In the genomic region with DNA sequence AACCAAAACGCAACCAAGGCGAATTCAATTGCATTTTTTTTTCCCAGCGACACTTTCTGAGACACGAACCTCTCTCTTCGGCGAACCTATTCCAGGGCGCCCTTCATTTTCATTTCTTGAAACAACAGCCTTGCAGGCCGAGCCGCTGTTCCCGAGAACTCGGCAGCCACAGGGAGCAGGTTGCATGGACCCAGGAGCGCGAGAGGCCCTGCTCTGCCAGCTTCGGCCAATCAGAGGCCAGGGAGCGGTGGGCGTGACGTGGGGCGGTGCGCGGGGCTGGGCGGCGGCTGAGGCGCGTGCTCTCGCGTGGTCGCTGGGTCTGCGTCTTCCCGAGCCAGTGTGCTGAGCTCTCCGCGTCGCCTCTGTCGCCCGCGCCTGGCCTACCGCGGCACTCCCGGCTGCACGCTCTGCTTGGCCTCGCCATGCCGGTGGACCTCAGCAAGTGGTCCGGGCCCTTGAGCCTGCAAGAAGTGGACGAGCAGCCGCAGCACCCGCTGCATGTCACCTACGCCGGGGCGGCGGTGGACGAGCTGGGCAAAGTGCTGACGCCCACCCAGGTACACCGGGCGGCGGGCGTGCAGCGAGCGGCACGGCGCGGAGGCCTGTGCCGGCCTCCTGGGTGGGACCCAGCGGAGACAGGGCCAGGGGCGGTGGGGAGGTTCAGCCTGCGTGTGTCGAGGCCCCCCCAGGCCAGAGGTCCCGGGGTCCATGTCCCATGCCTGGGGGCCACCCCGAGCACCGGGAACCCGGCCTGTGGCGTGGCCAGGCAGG, we compare ENCODE assay signal across 1 cellular context.
A peak's percentile ranks its signal among the peaks of the same experiment; 100 is the strongest.
TF ChIP-seq lines count a peak whose summit lies in the region.

A gene (plus strand): TSS at position 337 of the 771 bp plus-strand sequence. CDS start 86 bp downstream, at position 423.

TF ChIP-seq in GM12878, 131 proteins besides CTCF, POLR2A, EP300 and RAD21 (continued from another document and continues in another):
- TF ChIP-seq, protein P1, sequence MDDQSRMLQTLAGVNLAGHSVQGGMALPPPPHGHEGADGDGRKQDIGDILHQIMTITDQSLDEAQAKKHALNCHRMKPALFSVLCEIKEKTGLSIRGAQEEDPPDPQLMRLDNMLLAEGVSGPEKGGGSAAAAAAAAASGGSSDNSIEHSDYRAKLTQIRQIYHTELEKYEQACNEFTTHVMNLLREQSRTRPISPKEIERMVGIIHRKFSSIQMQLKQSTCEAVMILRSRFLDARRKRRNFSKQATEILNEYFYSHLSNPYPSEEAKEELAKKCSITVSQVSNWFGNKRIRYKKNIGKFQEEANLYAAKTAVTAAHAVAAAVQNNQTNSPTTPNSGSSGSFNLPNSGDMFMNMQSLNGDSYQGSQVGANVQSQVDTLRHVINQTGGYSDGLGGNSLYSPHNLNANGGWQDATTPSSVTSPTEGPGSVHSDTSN (IDR thresholded peaks at IDR 0.05; ENCODE audit: insufficient replicate concordance, low read depth, low read length): no peak
- peak; percentile 97 for TF ChIP-seq CHD2 (IDR thresholded peaks at IDR 0.05; ENCODE audit: borderline replicate concordance, low read depth, low read length)
- no peak for TF ChIP-seq SREBF1 (IDR thresholded peaks at IDR 0.05; ENCODE audit: low read length)
- no peak for TF ChIP-seq IRF4 (IDR thresholded peaks at IDR 0.05; ENCODE audit: low read depth, low read length)
- TF ChIP-seq MYB (IDR thresholded peaks at IDR 0.05; ENCODE audit: borderline replicate concordance, low read depth, low read length): no peak
- no peak for TF ChIP-seq ZNF24 (IDR thresholded peaks at IDR 0.05)
- TF ChIP-seq, protein P2, sequence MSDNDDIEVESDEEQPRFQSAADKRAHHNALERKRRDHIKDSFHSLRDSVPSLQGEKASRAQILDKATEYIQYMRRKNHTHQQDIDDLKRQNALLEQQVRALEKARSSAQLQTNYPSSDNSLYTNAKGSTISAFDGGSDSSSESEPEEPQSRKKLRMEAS (IDR thresholded peaks at IDR 0.05; ENCODE audit: low read depth, low read length): peak; percentile 91
- TF ChIP-seq BHLHE40 (IDR thresholded peaks at IDR 0.05; ENCODE audit: borderline replicate concordance in 1 of 2, low read depth in 2 of 2, low read length in 1 of 2): peak; percentile 67 to 90; a peak in 3 of 4 replicates
- peak; percentile 95 for TF ChIP-seq POLR2AphosphoS5 (IDR thresholded peaks at IDR 0.05; ENCODE audit: low read length)
- TF ChIP-seq GATAD2B (conservative IDR thresholded peaks at IDR 0.05; ENCODE audit: low read depth): peak; percentile 66
- TF ChIP-seq EED (IDR thresholded peaks at IDR 0.05; ENCODE audit: low read depth): no peak
- TF ChIP-seq ZNF274 (IDR thresholded peaks at IDR 0.05; ENCODE audit: insufficient read depth, insufficient read length): no peak
- TF ChIP-seq TCF3 (IDR thresholded peaks at IDR 0.05; ENCODE audit: borderline replicate concordance, insufficient read depth, low read depth, low read length): 0 out of 2 replicates have a peak, but pooled peaks have one; percentile 25
- TF ChIP-seq BRCA1 (IDR thresholded peaks at IDR 0.05; ENCODE audit: low read depth, low read length): peak; percentile 60
- no peak for TF ChIP-seq NR2C2 (IDR thresholded peaks at IDR 0.05; ENCODE audit: borderline replicate concordance, control insufficient read depth, insufficient read length, low read depth)
- TF ChIP-seq CBX5 (IDR thresholded peaks at IDR 0.05; ENCODE audit: low read depth): no peak
- peak; percentile 69 for TF ChIP-seq CREB1 (IDR thresholded peaks at IDR 0.05; ENCODE audit: low read depth)
- TF ChIP-seq, protein P3, sequence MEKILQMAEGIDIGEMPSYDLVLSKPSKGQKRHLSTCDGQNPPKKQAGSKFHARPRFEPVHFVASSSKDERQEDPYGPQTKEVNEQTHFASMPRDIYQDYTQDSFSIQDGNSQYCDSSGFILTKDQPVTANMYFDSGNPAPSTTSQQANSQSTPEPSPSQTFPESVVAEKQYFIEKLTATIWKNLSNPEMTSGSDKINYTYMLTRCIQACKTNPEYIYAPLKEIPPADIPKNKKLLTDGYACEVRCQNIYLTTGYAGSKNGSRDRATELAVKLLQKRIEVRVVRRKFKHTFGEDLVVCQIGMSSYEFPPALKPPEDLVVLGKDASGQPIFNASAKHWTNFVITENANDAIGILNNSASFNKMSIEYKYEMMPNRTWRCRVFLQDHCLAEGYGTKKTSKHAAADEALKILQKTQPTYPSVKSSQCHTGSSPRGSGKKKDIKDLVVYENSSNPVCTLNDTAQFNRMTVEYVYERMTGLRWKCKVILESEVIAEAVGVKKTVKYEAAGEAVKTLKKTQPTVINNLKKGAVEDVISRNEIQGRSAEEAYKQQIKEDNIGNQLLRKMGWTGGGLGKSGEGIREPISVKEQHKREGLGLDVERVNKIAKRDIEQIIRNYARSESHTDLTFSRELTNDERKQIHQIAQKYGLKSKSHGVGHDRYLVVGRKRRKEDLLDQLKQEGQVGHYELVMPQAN (conservative IDR thresholded peaks at IDR 0.05): peak; percentile 90
- TF ChIP-seq RUNX3 (IDR thresholded peaks at IDR 0.05; ENCODE audit: low read length): 0 out of 2 replicates have a peak, but pooled peaks have one; percentile 5
- peak; percentile 75 for TF ChIP-seq DPF2 (IDR thresholded peaks at IDR 0.05)
- TF ChIP-seq YY1 (IDR thresholded peaks at IDR 0.05; ENCODE audit: low read depth, low read length): peak; percentile 50; the same call in 1 of the 2 replicates
- TF ChIP-seq SRF (IDR thresholded peaks at IDR 0.05; ENCODE audit: low read depth in 2 of 2, low read length in 2 of 2): no peak
- no peak; the same call in 1 of the 2 replicates for TF ChIP-seq NR2F1 (conservative IDR thresholded peaks at IDR 0.05)
- TF ChIP-seq SREBF2 (IDR thresholded peaks at IDR 0.05; ENCODE audit: low read length): no peak
- 0 out of 2 replicates have a peak, but pooled peaks have one; percentile 45 for TF ChIP-seq POLR2AphosphoS2 (IDR thresholded peaks at IDR 0.05; ENCODE audit: low read depth, low read length)
- TF ChIP-seq HCFC1 (IDR thresholded peaks at IDR 0.05; ENCODE audit: low read length): peak; percentile 39; the same call in 1 of the 2 replicates
- TF ChIP-seq, protein P4, sequence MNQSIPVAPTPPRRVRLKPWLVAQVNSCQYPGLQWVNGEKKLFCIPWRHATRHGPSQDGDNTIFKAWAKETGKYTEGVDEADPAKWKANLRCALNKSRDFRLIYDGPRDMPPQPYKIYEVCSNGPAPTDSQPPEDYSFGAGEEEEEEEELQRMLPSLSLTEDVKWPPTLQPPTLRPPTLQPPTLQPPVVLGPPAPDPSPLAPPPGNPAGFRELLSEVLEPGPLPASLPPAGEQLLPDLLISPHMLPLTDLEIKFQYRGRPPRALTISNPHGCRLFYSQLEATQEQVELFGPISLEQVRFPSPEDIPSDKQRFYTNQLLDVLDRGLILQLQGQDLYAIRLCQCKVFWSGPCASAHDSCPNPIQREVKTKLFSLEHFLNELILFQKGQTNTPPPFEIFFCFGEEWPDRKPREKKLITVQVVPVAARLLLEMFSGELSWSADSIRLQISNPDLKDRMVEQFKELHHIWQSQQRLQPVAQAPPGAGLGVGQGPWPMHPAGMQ (IDR thresholded peaks at IDR 0.05; ENCODE audit: borderline replicate concordance): no peak
- no peak for TF ChIP-seq ZNF384 (IDR thresholded peaks at IDR 0.05; ENCODE audit: borderline replicate concordance, low read depth, low read length)
- no peak for TF ChIP-seq STAT1 (conservative IDR thresholded peaks at IDR 0.05)
- TF ChIP-seq, protein P5, sequence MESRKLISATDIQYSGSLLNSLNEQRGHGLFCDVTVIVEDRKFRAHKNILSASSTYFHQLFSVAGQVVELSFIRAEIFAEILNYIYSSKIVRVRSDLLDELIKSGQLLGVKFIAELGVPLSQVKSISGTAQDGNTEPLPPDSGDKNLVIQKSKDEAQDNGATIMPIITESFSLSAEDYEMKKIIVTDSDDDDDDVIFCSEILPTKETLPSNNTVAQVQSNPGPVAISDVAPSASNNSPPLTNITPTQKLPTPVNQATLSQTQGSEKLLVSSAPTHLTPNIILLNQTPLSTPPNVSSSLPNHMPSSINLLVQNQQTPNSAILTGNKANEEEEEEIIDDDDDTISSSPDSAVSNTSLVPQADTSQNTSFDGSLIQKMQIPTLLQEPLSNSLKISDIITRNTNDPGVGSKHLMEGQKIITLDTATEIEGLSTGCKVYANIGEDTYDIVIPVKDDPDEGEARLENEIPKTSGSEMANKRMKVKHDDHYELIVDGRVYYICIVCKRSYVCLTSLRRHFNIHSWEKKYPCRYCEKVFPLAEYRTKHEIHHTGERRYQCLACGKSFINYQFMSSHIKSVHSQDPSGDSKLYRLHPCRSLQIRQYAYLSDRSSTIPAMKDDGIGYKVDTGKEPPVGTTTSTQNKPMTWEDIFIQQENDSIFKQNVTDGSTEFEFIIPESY (IDR thresholded peaks at IDR 0.05): no peak
- TF ChIP-seq NFYA (IDR thresholded peaks at IDR 0.05; ENCODE audit: borderline replicate concordance, low read depth, low read length): no peak
- TF ChIP-seq IKZF1 (conservative IDR thresholded peaks at IDR 0.05): peak; percentile 66
- TF ChIP-seq NFIC (IDR thresholded peaks at IDR 0.05; ENCODE audit: low read depth, low read length): no peak
- no peak for TF ChIP-seq BMI1 (IDR thresholded peaks at IDR 0.05; ENCODE audit: borderline replicate concordance)
- TF ChIP-seq, protein P6, sequence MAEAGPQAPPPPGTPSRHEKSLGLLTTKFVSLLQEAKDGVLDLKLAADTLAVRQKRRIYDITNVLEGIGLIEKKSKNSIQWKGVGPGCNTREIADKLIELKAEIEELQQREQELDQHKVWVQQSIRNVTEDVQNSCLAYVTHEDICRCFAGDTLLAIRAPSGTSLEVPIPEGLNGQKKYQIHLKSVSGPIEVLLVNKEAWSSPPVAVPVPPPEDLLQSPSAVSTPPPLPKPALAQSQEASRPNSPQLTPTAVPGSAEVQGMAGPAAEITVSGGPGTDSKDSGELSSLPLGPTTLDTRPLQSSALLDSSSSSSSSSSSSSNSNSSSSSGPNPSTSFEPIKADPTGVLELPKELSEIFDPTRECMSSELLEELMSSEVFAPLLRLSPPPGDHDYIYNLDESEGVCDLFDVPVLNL (IDR thresholded peaks at IDR 0.05; ENCODE audit: low read depth, low read length): no peak
- TF ChIP-seq BACH1 (IDR thresholded peaks at IDR 0.05; ENCODE audit: borderline replicate concordance): peak; percentile 77
- TF ChIP-seq ESRRA (IDR thresholded peaks at IDR 0.05; ENCODE audit: low read length): no peak
- TF ChIP-seq MYC (IDR thresholded peaks at IDR 0.05; ENCODE audit: insufficient read depth, insufficient read length, insufficient replicate concordance, low read length, severe bottlenecking): peak; percentile 77
- no peak for TF ChIP-seq ZBED1 (IDR thresholded peaks at IDR 0.05; ENCODE audit: borderline replicate concordance)
- TF ChIP-seq, protein P7, sequence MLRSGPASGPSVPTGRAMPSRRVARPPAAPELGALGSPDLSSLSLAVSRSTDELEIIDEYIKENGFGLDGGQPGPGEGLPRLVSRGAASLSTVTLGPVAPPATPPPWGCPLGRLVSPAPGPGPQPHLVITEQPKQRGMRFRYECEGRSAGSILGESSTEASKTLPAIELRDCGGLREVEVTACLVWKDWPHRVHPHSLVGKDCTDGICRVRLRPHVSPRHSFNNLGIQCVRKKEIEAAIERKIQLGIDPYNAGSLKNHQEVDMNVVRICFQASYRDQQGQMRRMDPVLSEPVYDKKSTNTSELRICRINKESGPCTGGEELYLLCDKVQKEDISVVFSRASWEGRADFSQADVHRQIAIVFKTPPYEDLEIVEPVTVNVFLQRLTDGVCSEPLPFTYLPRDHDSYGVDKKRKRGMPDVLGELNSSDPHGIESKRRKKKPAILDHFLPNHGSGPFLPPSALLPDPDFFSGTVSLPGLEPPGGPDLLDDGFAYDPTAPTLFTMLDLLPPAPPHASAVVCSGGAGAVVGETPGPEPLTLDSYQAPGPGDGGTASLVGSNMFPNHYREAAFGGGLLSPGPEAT (IDR thresholded peaks at IDR 0.05; ENCODE audit: low read depth): peak; percentile 76
- no peak for TF ChIP-seq JUND (IDR thresholded peaks at IDR 0.05; ENCODE audit: low read depth, low read length)
- peak; percentile 53 for TF ChIP-seq CREM (IDR thresholded peaks at IDR 0.05; ENCODE audit: low read depth)
- TF ChIP-seq, protein P8, sequence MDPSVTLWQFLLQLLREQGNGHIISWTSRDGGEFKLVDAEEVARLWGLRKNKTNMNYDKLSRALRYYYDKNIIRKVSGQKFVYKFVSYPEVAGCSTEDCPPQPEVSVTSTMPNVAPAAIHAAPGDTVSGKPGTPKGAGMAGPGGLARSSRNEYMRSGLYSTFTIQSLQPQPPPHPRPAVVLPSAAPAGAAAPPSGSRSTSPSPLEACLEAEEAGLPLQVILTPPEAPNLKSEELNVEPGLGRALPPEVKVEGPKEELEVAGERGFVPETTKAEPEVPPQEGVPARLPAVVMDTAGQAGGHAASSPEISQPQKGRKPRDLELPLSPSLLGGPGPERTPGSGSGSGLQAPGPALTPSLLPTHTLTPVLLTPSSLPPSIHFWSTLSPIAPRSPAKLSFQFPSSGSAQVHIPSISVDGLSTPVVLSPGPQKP (IDR thresholded peaks at IDR 0.05; ENCODE audit: low read depth, low read length): no peak
- TF ChIP-seq RFX5 (IDR thresholded peaks at IDR 0.05; ENCODE audit: low read depth, low read length): peak; percentile 77; the same call in 1 of the 2 replicates
- TF ChIP-seq, protein P9, sequence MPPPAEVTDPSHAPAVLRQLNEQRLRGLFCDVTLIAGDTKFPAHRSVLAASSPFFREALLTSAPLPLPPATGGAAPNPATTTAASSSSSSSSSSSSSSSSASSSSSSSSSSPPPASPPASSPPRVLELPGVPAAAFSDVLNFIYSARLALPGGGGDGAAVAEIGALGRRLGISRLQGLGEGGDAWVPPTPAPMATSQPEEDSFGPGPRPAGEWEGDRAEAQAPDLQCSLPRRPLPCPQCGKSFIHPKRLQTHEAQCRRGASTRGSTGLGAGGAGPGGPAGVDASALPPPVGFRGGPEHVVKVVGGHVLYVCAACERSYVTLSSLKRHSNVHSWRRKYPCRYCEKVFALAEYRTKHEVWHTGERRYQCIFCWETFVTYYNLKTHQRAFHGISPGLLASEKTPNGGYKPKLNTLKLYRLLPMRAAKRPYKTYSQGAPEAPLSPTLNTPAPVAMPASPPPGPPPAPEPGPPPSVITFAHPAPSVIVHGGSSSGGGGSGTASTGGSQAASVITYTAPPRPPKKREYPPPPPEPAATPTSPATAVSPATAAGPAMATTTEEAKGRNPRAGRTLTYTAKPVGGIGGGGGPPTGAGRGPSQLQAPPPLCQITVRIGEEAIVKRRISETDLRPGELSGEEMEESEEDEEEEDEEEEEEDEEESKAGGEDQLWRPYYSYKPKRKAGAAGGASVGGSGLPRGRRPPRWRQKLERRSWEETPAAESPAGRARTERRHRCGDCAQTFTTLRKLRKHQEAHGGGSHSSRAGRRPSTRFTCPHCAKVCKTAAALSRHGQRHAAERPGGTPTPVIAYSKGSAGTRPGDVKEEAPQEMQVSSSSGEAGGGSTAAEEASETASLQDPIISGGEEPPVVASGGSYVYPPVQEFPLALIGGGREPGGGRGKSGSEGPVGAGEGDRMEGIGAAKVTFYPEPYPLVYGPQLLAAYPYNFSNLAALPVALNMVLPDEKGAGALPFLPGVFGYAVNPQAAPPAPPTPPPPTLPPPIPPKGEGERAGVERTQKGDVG (CRISPR knock-in tag; IDR thresholded peaks at IDR 0.05): no peak
- TF ChIP-seq MTA3 (IDR thresholded peaks at IDR 0.05; ENCODE audit: borderline replicate concordance, low read length): no peak
- no peak for TF ChIP-seq FOXM1 (IDR thresholded peaks at IDR 0.05; ENCODE audit: low read depth, low read length)
- peak; percentile 70; the same call in 1 of the 2 replicates for TF ChIP-seq PAX5 (IDR thresholded peaks at IDR 0.05; ENCODE audit: borderline replicate concordance, low read depth, low read length)
